In the genomic region with DNA sequence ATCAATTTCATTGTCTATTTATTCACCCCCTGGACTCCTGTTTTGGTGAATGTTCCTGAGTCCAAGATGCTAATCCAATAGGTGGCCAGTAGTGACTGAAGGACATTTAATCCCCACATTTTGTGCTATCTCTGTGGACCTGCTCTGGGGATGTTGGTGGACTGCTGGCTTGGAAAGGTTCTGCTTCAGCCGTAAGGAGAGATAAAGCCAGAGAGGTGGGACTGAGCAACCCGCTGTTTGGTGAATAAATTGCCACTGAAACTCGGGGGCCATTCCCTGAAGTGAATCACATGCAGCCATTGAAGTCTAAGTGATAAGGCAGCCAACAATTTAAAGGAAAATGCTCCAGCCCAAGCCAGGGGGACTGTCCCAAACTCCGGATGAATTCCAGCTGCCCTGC, we compare ENCODE assay signal across 22 cellular contexts. TPM values are rescaled to one million over a fixed set of nuclear protein-coding genes. Genes with fewer than 3 reads are reported as not detected.
DNase-seq lines count a peak whose midpoint lies in the region; ATAC-seq and TF ChIP-seq lines count a peak whose summit lies in the region.
"Had no signal": no experiment of that assay in that cellular context is flagged by ENCODE, and none has a peak within 500 bp of the region (broad histone marks: within the 10 kb centered on the region; RNA-seq: fewer than 3 reads in every experiment).

No MANE protein-coding gene starts in this region.

- H3K4me3 ChIP-seq in dorsolateral prefrontal cortex = no peak overlapping the region

- DNase-seq in activated CD8-positive, alpha-beta T cell treated with anti-CD3 and anti-CD28 coated beads, Interleukin-2, amount 10 ng/mL, durations not matched to agents 7 days and 5 days = no peak
- no peak for DNase-seq in activated CD8-positive, alpha-beta T cell treated with anti-CD3 and anti-CD28 coated beads for 36 hours
- DNase-seq in WTC11 (ENCODE audit: low spot score) (no peak), immature natural killer cell (no peak), dorsolateral prefrontal cortex (no peak)
- DNase-seq in stimulated activated effector memory CD8-positive, alpha-beta T cell treated with anti-CD3 and anti-CD28 coated beads, Interleukin-12 subunit alpha, Interleukin-12 subunit beta, amount 100 ng/mL, for 72 hours (ENCODE audit: low spot score in 2 of 2) = no peak
- DNase-seq: activated CD4-positive, alpha-beta T cell treated with anti-CD3 and anti-CD28 coated beads, Interleukin-2, amount 50 U/mL, for 48 hours; DMS79 treated with DMSO at 0.1 percent for 48 hours; MM.1S; NCI-H187; NCI-H226; psoas muscle; stimulated activated CD4-positive, alpha-beta T cell treated with anti-CD3 and anti-CD28 coated beads, Interleukin-4, amount 100 ng/mL, for 24 hours; SW 1271 had no signal

- POLR2A ChIA-PET in activated CD8-positive, alpha-beta T cell treated with anti-CD3 and anti-CD28 coated beads, Interleukin-2, amount 10 ng/mL, durations not matched to agents 7 days and 5 days (lab: Charles Lee) = no interaction called here
- POLR2A ChIA-PET in activated CD8-positive, alpha-beta T cell treated with anti-CD3 and anti-CD28 coated beads for 36 hours (lab: Charles Lee) = no interaction called here
- POLR2A ChIA-PET in WTC11 (lab: Charles Lee) = interaction anchor here (0.6 kb wide), 1 partner anchor 1490 kb away, joined by 3 read pairs; no protein-coding TSS in a partner anchor

- H3K4me3 Mint-ChIP-seq in activated CD8-positive, alpha-beta T cell treated with anti-CD3 and anti-CD28 coated beads, Interleukin-2, amount 10 ng/mL, durations not matched to agents 7 days and 5 days = peak overlapping the region; percentile 17
- H3K4me3 Mint-ChIP-seq in activated CD8-positive, alpha-beta T cell treated with anti-CD3 and anti-CD28 coated beads for 36 hours = no peak overlapping the region
- H3K4me3 Mint-ChIP-seq in WTC11 = peak overlapping the region; percentile 89
- H3K4me3 Mint-ChIP-seq in immature natural killer cell = peak overlapping the region; percentile 87 to 95 (median 92)
- H3K4me3 Mint-ChIP-seq in stimulated activated effector memory CD8-positive, alpha-beta T cell treated with anti-CD3 and anti-CD28 coated beads, Interleukin-12 subunit alpha, Interleukin-12 subunit beta, amount 100 ng/mL, for 72 hours = peak overlapping the region; percentile 88

- CTCF ChIA-PET in activated CD8-positive, alpha-beta T cell treated with anti-CD3 and anti-CD28 coated beads, Interleukin-2, amount 10 ng/mL, durations not matched to agents 7 days and 5 days (lab: Charles Lee) = interaction anchor here (0.8 kb wide), 1 partner anchor 19 kb away, joined by 3 read pairs; no protein-coding TSS in a partner anchor
- CTCF ChIA-PET in activated CD8-positive, alpha-beta T cell treated with anti-CD3 and anti-CD28 coated beads for 36 hours (lab: Charles Lee) = interaction anchor here (2.6 to 14.4 kb wide), 2 partner anchors 19 to 48 kb away, joined by 7 to 89 read pairs; no protein-coding TSS in a partner anchor
- CTCF ChIA-PET in WTC11 (lab: Charles Lee) = interaction anchor here (2.7 to 4.2 kb wide), 4 partner anchors 19 to 70 kb away, joined by 9 to 37 read pairs (median 11); partner anchors contain the start of genes HTD2 and RPP14

- TF ChIP-seq CTCF in activated CD8-positive, alpha-beta T cell treated with anti-CD3 and anti-CD28 coated beads for 36 hours (IDR thresholded peaks at IDR 0.05) = no peak
- TF ChIP-seq CTCF in WTC11 (IDR thresholded peaks at IDR 0.05) (no peak), dorsolateral prefrontal cortex (IDR thresholded peaks at IDR 0.05 in 54 of 56, conservative IDR thresholded peaks at IDR 0.05 in 2 of 56; ENCODE audit: low read depth in 1 of 56, partially characterized antibody in 56 of 56) (no peak)

- ATAC-seq in activated CD8-positive, alpha-beta T cell treated with anti-CD3 and anti-CD28 coated beads, Interleukin-2, amount 10 ng/mL, durations not matched to agents 7 days and 5 days = no peak
- ATAC-seq in activated CD8-positive, alpha-beta T cell treated with anti-CD3 and anti-CD28 coated beads for 36 hours = no peak
- ATAC-seq in WTC11 (no peak), GM21529 (IDR thresholded peaks at IDR 0.05; ENCODE audit: unreplicated experiment) (no peak), GM21717 (IDR thresholded peaks at IDR 0.05; ENCODE audit: unreplicated experiment) (no peak)
- ATAC-seq in stimulated activated effector memory CD8-positive, alpha-beta T cell treated with anti-CD3 and anti-CD28 coated beads, Interleukin-12 subunit alpha, Interleukin-12 subunit beta, amount 100 ng/mL, for 72 hours = no peak
- ATAC-seq: psoas muscle had no signal

- no peak overlapping the region for H3K27ac Mint-ChIP-seq in activated CD8-positive, alpha-beta T cell treated with anti-CD3 and anti-CD28 coated beads, Interleukin-2, amount 10 ng/mL, durations not matched to agents 7 days and 5 days
- H3K27ac Mint-ChIP-seq in activated CD8-positive, alpha-beta T cell treated with anti-CD3 and anti-CD28 coated beads for 36 hours = no peak overlapping the region
- H3K27ac Mint-ChIP-seq in WTC11 = no peak overlapping the region
- H3K27ac Mint-ChIP-seq in immature natural killer cell = peak overlapping the region in 1 of 6 donors; percentile 28
- no peak overlapping the region for H3K27ac Mint-ChIP-seq in stimulated activated effector memory CD8-positive, alpha-beta T cell treated with anti-CD3 and anti-CD28 coated beads, Interleukin-12 subunit alpha, Interleukin-12 subunit beta, amount 100 ng/mL, for 72 hours

- H3K27me3 ChIP-seq in dorsolateral prefrontal cortex = no peaks in the 10 kb centered on the region
- H3K27me3 ChIP-seq: esophagus muscularis mucosa had no signal

- H3K27me3 Mint-ChIP-seq in activated CD8-positive, alpha-beta T cell treated with anti-CD3 and anti-CD28 coated beads, Interleukin-2, amount 10 ng/mL, durations not matched to agents 7 days and 5 days (ENCODE audit: low read depth) = peaks cover 30% of the 10 kb centered on the region
- peaks cover 20% of the 10 kb centered on the region for H3K27me3 Mint-ChIP-seq in activated CD8-positive, alpha-beta T cell treated with anti-CD3 and anti-CD28 coated beads for 36 hours
- H3K27me3 Mint-ChIP-seq in WTC11 (ENCODE audit: low read depth) (peaks cover 63% of the 10 kb centered on the region), immature natural killer cell (ENCODE audit: low read depth in 3 of 3) (peaks cover 11 to 15% (median 14%) of the 10 kb centered on the region in 3 donors)

- H3K9me3 Mint-ChIP-seq in activated CD8-positive, alpha-beta T cell treated with anti-CD3 and anti-CD28 coated beads, Interleukin-2, amount 10 ng/mL, durations not matched to agents 7 days and 5 days (ENCODE audit: insufficient read depth) = no peaks in the 10 kb centered on the region
- H3K9me3 Mint-ChIP-seq in activated CD8-positive, alpha-beta T cell treated with anti-CD3 and anti-CD28 coated beads for 36 hours = no peaks in the 10 kb centered on the region
- no peaks in the 10 kb centered on the region for H3K9me3 Mint-ChIP-seq in WTC11
- no peaks in the 10 kb centered on the region for H3K9me3 Mint-ChIP-seq in immature natural killer cell
- no peaks in the 10 kb centered on the region for H3K9me3 Mint-ChIP-seq in stimulated activated effector memory CD8-positive, alpha-beta T cell treated with anti-CD3 and anti-CD28 coated beads, Interleukin-12 subunit alpha, Interleukin-12 subunit beta, amount 100 ng/mL, for 72 hours

- no peaks in the 10 kb centered on the region for H3K36me3 Mint-ChIP-seq in activated CD8-positive, alpha-beta T cell treated with anti-CD3 and anti-CD28 coated beads, Interleukin-2, amount 10 ng/mL, durations not matched to agents 7 days and 5 days (ENCODE audit: low read depth)
- no peaks in the 10 kb centered on the region for H3K36me3 Mint-ChIP-seq in activated CD8-positive, alpha-beta T cell treated with anti-CD3 and anti-CD28 coated beads for 36 hours (ENCODE audit: low read depth)
- H3K36me3 Mint-ChIP-seq in WTC11 (no peaks in the 10 kb centered on the region), immature natural killer cell (no peaks in the 10 kb centered on the region)
- H3K36me3 Mint-ChIP-seq in stimulated activated effector memory CD8-positive, alpha-beta T cell treated with anti-CD3 and anti-CD28 coated beads, Interleukin-12 subunit alpha, Interleukin-12 subunit beta, amount 100 ng/mL, for 72 hours = no peaks in the 10 kb centered on the region

- H3K27ac ChIP-seq in dorsolateral prefrontal cortex = peak overlapping the region in 1 of 59 donors; percentile 91
- H3K27ac ChIP-seq: C4-2B, cardiac muscle cell, psoas muscle had no signal

- H3K4me1 Mint-ChIP-seq in activated CD8-positive, alpha-beta T cell treated with anti-CD3 and anti-CD28 coated beads, Interleukin-2, amount 10 ng/mL, durations not matched to agents 7 days and 5 days (ENCODE audit: low read depth) = peaks cover 11% of the 10 kb centered on the region
- H3K4me1 Mint-ChIP-seq in activated CD8-positive, alpha-beta T cell treated with anti-CD3 and anti-CD28 coated beads for 36 hours (ENCODE audit: low read depth) = peaks cover 5% of the 10 kb centered on the region
- H3K4me1 Mint-ChIP-seq in WTC11 (peaks cover 11% of the 10 kb centered on the region), immature natural killer cell (peaks cover 13% of the 10 kb centered on the region in 2 donors)
- peaks cover 12% of the 10 kb centered on the region for H3K4me1 Mint-ChIP-seq in stimulated activated effector memory CD8-positive, alpha-beta T cell treated with anti-CD3 and anti-CD28 coated beads, Interleukin-12 subunit alpha, Interleukin-12 subunit beta, amount 100 ng/mL, for 72 hours

- intact Hi-C loops in activated CD8-positive, alpha-beta T cell treated with anti-CD3 and anti-CD28 coated beads for 36 hours (cut with micrococcal nuclease) = loop anchor here (5.0 kb wide), 1 partner anchor 71 kb away; the partner anchor contains the start of genes HTD2 and RPP14
- intact Hi-C loops in dorsolateral prefrontal cortex (cut with DNase I) = loop anchor here (2.0 kb wide), 3 partner anchors 59 to 227 kb away; partner anchors contain the start of gene FLNB (in 1 of the 2)

TF ChIP-seq in WTC11, 78 proteins besides CTCF, POLR2A, EP300 and RAD21:
- TF ChIP-seq ZNF423 (CRISPR knock-in tag; IDR thresholded peaks at IDR 0.05) = no peak
- no peak for TF ChIP-seq ZNF416 (CRISPR knock-in tag; IDR thresholded peaks at IDR 0.05)
TF ChIP-seq in WTC11: peak in this region for 0.

RNA-seq across cellular contexts. Expression of gene ABHD6, which starts 1.6 kb away (rescaled TPM):
- 1 to 10 TPM; 4.0 to 4.4 TPM for total RNA-seq in activated CD8-positive, alpha-beta T cell treated with anti-CD3 and anti-CD28 coated beads, Interleukin-2, amount 10 ng/mL, durations not matched to agents 7 days and 5 days
- total RNA-seq in activated CD8-positive, alpha-beta T cell treated with anti-CD3 and anti-CD28 coated beads for 36 hours = 1 to 10 TPM; 3.3 to 3.7 TPM
- total RNA-seq in WTC11 (2021) = 5.4 to 6.5 TPM (median 6.3 TPM) in 3 replicates
- polyA plus RNA-seq in immature natural killer cell = 1 to 10 TPM; 8.5 to 8.7 (median 8.6) TPM
- total RNA-seq in dorsolateral prefrontal cortex = 10 to 100 TPM; 32.0 to 78.5 (median 50.8) TPM

RNA-seq across cellular contexts. Expression of gene DNASE1L3, which starts 25.2 kb away (rescaled TPM):
- not detected for total RNA-seq in activated CD8-positive, alpha-beta T cell treated with anti-CD3 and anti-CD28 coated beads, Interleukin-2, amount 10 ng/mL, durations not matched to agents 7 days and 5 days
- not detected for total RNA-seq in activated CD8-positive, alpha-beta T cell treated with anti-CD3 and anti-CD28 coated beads for 36 hours
- total RNA-seq in WTC11 (2021) = not detected in 3 replicates
- 1 to 10 TPM in 1 of 3 donors, under 1 TPM in 1, not detected in 1; 0.40 to 1.7 TPM for polyA plus RNA-seq in immature natural killer cell
- total RNA-seq in dorsolateral prefrontal cortex = 1 to 10 TPM in 7 of 120 experiments, under 1 TPM in 5, not detected in 108; 0.23 to 2.8 (median 1.1) TPM
- total RNA-seq: A172, myocyte, smooth muscle cell had no signal
